ENCODE assay signal across 10 cellular contexts in genomic region chr1:54221113-54221834, GRCh38. TPM values are rescaled to one million over a fixed set of nuclear protein-coding genes. Genes with fewer than 3 reads are reported as not detected.
DNase-seq lines count a peak whose midpoint lies in the region; ATAC-seq, FAIRE-seq and TF ChIP-seq lines count a peak whose summit lies in the region.
"Had no signal": no experiment of that assay in that cellular context is flagged by ENCODE, and none has a peak within 500 bp of the region (broad histone marks: within the 10 kb centered on the region; RNA-seq: fewer than 3 reads in every experiment).

No MANE protein-coding gene starts in this region.

- H3K14ac ChIP-seq in H1 (ENCODE audit: insufficient read length), result no peak overlapping the region

- H3K56ac ChIP-seq in H1 (replicated peaks; ENCODE audit: insufficient read length, low read depth, low read length), result no peak overlapping the region

- CTCF ChIA-PET in H1 (lab: Charles Lee; ENCODE audit: partially characterized antibody) (interaction anchor here (0.6 to 3.7 kb wide), 7 partner anchors 7 to 450 kb away, joined by 3 to 19 read pairs (median 4); no protein-coding TSS in a partner anchor), OCI-LY7 (lab: Charles Lee; ENCODE audit: unreplicated experiment) (no interaction called here)

- no peaks in the 10 kb centered on the region for H3K23me2 ChIP-seq in H1 (ENCODE audit: low read depth, low read length)

- H4K20me1 ChIP-seq in H1 (replicated peaks in 1 of 2; ENCODE audit: control insufficient read depth in 1 of 2, insufficient read depth in 2 of 2, low read length in 2 of 2) (peaks cover 7 to 12% of the 10 kb centered on the region in 2 experiments), OCI-LY7 (ENCODE audit: insufficient read depth, low read length) (no peaks in the 10 kb centered on the region)

- H3K9ac ChIP-seq in H1 (replicated peaks in 1 of 4; ENCODE audit: extremely low read depth in 1 of 4, low read depth in 3 of 4, low read length in 3 of 4), result 0 out of 7 replicates have a peak overlapping the region, but pooled peaks of 1 of the 4 experiments have one; percentile 5

- 0 out of 3 replicates have a peak, but pooled peaks have one; percentile 13 for ATAC-seq in RWPE2 (ENCODE audit: low read depth)

- H2AK5ac ChIP-seq in H1 (ENCODE audit: low read depth, low read length), result no peak overlapping the region

- no peak overlapping the region for H3K4me3 ChIP-seq in RWPE2 (ENCODE audit: severe bottlenecking)
- H3K4me3 ChIP-seq in H1 (ENCODE audit: extremely low read depth in 1 of 4, insufficient read depth in 2 of 4, low read depth in 3 of 4, low read length in 4 of 4), result no peak overlapping the region
- H3K4me3 ChIP-seq in sigmoid colon, result no peak overlapping the region
- no peak overlapping the region for H3K4me3 ChIP-seq in OCI-LY7 (ENCODE audit: low read depth, low read length, poor library complexity, severe bottlenecking)

- DNase-seq in GM12891 (ENCODE audit: insufficient read length, low spot score), result no peak
- no peak for DNase-seq in RWPE2 (ENCODE audit: low spot score)
- no peak for DNase-seq in H1 (ENCODE audit: low read depth in 1 of 2, low spot score in 2 of 2)
- no peak for DNase-seq in sigmoid colon
- no peak for DNase-seq in NCI-H82 (lab: John Stamatoyannopoulos, UW)
- no peak for DNase-seq in NCI-H510A (lab: John Stamatoyannopoulos, UW)
- no peak for DNase-seq in islet precursor cell
- DNase-seq in OCI-LY7 (ENCODE audit: low spot score), result no peak
- DNase-seq: NCI-H1417 had no signal

- TF ChIP-seq EP300 in H1 (IDR thresholded peaks at IDR 0.05; ENCODE audit: borderline replicate concordance in 1 of 2, low read depth in 2 of 2, low read length in 2 of 2) (no peak), sigmoid colon (IDR thresholded peaks at IDR 0.05) (no peak)

- no peak overlapping the region for H3K18ac ChIP-seq in H1 (ENCODE audit: extremely low read depth, low read length)

- no peaks in the 10 kb centered on the region for H3K79me2 ChIP-seq in H1 (ENCODE audit: control insufficient read depth in 1 of 2, insufficient read depth in 2 of 2, low read length in 2 of 2)
- H3K79me2 ChIP-seq in OCI-LY7 (ENCODE audit: insufficient read depth, low read depth, low read length), result no peaks in the 10 kb centered on the region

- H4K5ac ChIP-seq in H1 (ENCODE audit: insufficient read length, low read depth, low read length), result no peak overlapping the region

- FAIRE-seq in GM12891 (lab: Jason Lieb, UNC), result no peak
- no peak for FAIRE-seq in H1 (lab: Jason Lieb, UNC)
- FAIRE-seq: endothelial cell of umbilical vein had no signal

- H2AFZ ChIP-seq in H1 (ENCODE audit: low read length) (no peak overlapping the region), OCI-LY7 (ENCODE audit: low read length) (no peak overlapping the region)

- WGBS in H1 (ENCODE audit: extremely low coverage in 1 of 2, insufficient coverage in 1 of 2, insufficient read length in 1 of 2, insufficient replicate concordance in 2 of 2, low coverage in 1 of 2, low lambda C conversion rate in 2 of 2, missing lambda C conversion rate in 1 of 2), 2 experiments, result 93% methylated on average over 12 of the region's 12 CpGs; no CpG with 5 or more reads in 1 of the 2 experiments
- WGBS in sigmoid colon, 2 donors, result 90 to 91% methylated on average over 12 of the region's 12 CpGs

- no peak overlapping the region for H4K91ac ChIP-seq in H1 (replicated peaks; ENCODE audit: insufficient read length, low read length)

- H2BK15ac ChIP-seq in H1 (ENCODE audit: low read length), result no peak overlapping the region

- TF ChIP-seq POLR2A in GM12891 (IDR thresholded peaks at IDR 0.05; ENCODE audit: low read depth, low read length), result 0 out of 2 replicates have a peak, but pooled peaks have one; percentile 20
- TF ChIP-seq POLR2A in H1 (IDR thresholded peaks at IDR 0.05; ENCODE audit: control extremely low read depth in 1 of 2, low read depth in 2 of 2, low read length in 2 of 2), result no peak
- no peak for TF ChIP-seq POLR2A in sigmoid colon (IDR thresholded peaks at IDR 0.05)

- H3K9me2 ChIP-seq in OCI-LY7 (ENCODE audit: insufficient read depth, low read length), result no peaks in the 10 kb centered on the region

- no peak for TF ChIP-seq CTCF in RWPE2 (IDR thresholded peaks at IDR 0.05; ENCODE audit: poor library complexity, severe bottlenecking)
- no peak for TF ChIP-seq CTCF in H1 (IDR thresholded peaks at IDR 0.05; ENCODE audit: control extremely low read depth in 1 of 3, insufficient read depth in 1 of 3, low read depth in 1 of 3, low read length in 3 of 3)
- TF ChIP-seq CTCF in sigmoid colon (IDR thresholded peaks at IDR 0.05), result no peak
- no peak for TF ChIP-seq CTCF in OCI-LY7 (conservative IDR thresholded peaks at IDR 0.05; ENCODE audit: low read length)

- no peaks in the 10 kb centered on the region for H3K4me1 ChIP-seq in RWPE2 (ENCODE audit: insufficient read depth, poor library complexity, severe bottlenecking)
- peaks cover 0 to 4% (median 2%) of the 10 kb centered on the region in 4 experiments; a peak in 3 of 7 replicates for H3K4me1 ChIP-seq in H1 (replicated peaks in 1 of 4; ENCODE audit: control insufficient read depth in 3 of 4, insufficient read depth in 4 of 4, low read length in 3 of 4)
- H3K4me1 ChIP-seq in sigmoid colon, result peaks cover 0 to 31% (median 29%) of the 10 kb centered on the region in 4 donors
- H3K4me1 ChIP-seq in OCI-LY7 (ENCODE audit: insufficient read depth, low read length, poor library complexity, severe bottlenecking), result no peaks in the 10 kb centered on the region

- intact Hi-C loops in sigmoid colon (cut with DNase I) (no loop called here), OCI-LY7 (cut with micrococcal nuclease; ENCODE audit: unreplicated experiment) (no loop called here)

- H3K27me3 ChIP-seq in RWPE2 (ENCODE audit: insufficient read depth, poor library complexity, severe bottlenecking) (no peaks in the 10 kb centered on the region), H1 (replicated peaks in 1 of 4; ENCODE audit: control insufficient read depth in 3 of 4, extremely low read depth in 1 of 4, insufficient read depth in 3 of 4, low read length in 3 of 4) (no peaks in the 10 kb centered on the region), sigmoid colon (no peaks in the 10 kb centered on the region)

- H3K27ac ChIP-seq in RWPE2 (ENCODE audit: poor library complexity, severe bottlenecking) (no peak overlapping the region), H1 (ENCODE audit: low read depth, low read length) (no peak overlapping the region), sigmoid colon (peak overlapping the region in 3 of 4 donors; percentile 57 to 68 (median 61)), OCI-LY7 (ENCODE audit: low read depth, low read length, poor library complexity, severe bottlenecking) (no peak overlapping the region)

- H2BK120ac ChIP-seq in H1 (replicated peaks; ENCODE audit: low read depth, low read length), result no peak overlapping the region

- H3K23ac ChIP-seq in H1 (ENCODE audit: insufficient read length), result no peak overlapping the region

- no peak overlapping the region for H2BK20ac ChIP-seq in H1 (ENCODE audit: low read length)

- POLR2A ChIA-PET in H1 (lab: Charles Lee; ENCODE audit: partially characterized antibody) (interaction anchor here (0.9 to 7.1 kb wide), 6 partner anchors 8 to 268 kb away, joined by 3 to 50 read pairs (median 5); partner anchors contain the start of genes CYB5RL and MRPL37), OCI-LY7 (lab: Charles Lee) (interaction anchor here (0.6 kb wide), 1 partner anchor 11 kb away, joined by 3 read pairs; no protein-coding TSS in a partner anchor)

- peak overlapping the region; percentile 34 for H3K4ac ChIP-seq in H1 (replicated peaks; ENCODE audit: insufficient read length, low read depth, low read length)

- H2BK5ac ChIP-seq in H1 (ENCODE audit: low read depth, low read length), result no peak overlapping the region

- H3K4me2 ChIP-seq in H1 (ENCODE audit: insufficient read depth in 1 of 2, low read depth in 2 of 2, low read length in 2 of 2) (no peak overlapping the region), OCI-LY7 (ENCODE audit: low read length) (no peak overlapping the region)

- peaks cover 3% of the 10 kb centered on the region; the same call in 1 of the 2 replicates for H3K79me1 ChIP-seq in H1 (ENCODE audit: low read depth, low read length)

- H3K9me3 ChIP-seq in RWPE2 (ENCODE audit: severe bottlenecking) (no peaks in the 10 kb centered on the region), H1 (ENCODE audit: insufficient read depth in 2 of 2, low read depth in 1 of 2, low read length in 1 of 2) (no peaks in the 10 kb centered on the region), sigmoid colon (no peaks in the 10 kb centered on the region), OCI-LY7 (ENCODE audit: low read length) (no peaks in the 10 kb centered on the region)

- no TSS peak for BruUV-seq in OCI-LY7 (replicated peaks; lab: Mats Ljungman, UMichigan)

- H2BK12ac ChIP-seq in H1 (ENCODE audit: low read depth, low read length), result 0 out of 2 replicates have a peak overlapping the region, but pooled peaks have one; percentile 68

- no peak for TF ChIP-seq RAD21 in H1 (IDR thresholded peaks at IDR 0.05 in 1 of 2, conservative IDR thresholded peaks at IDR 0.05 in 1 of 2; ENCODE audit: low read depth in 2 of 2, low read length in 2 of 2)

- H3K36me3 ChIP-seq in RWPE2 (ENCODE audit: low read depth) (peaks cover 25% of the 10 kb centered on the region), H1 (ENCODE audit: control insufficient read depth in 2 of 4, insufficient read depth in 4 of 4, low read length in 3 of 4) (peaks cover 12 to 31% (median 18%) of the 10 kb centered on the region in 4 experiments), sigmoid colon (peaks cover 11 to 37% (median 18%) of the 10 kb centered on the region in 4 donors), OCI-LY7 (ENCODE audit: insufficient read depth, low read length) (peaks cover 48% of the 10 kb centered on the region)

- no peak overlapping the region for H4K8ac ChIP-seq in H1 (ENCODE audit: extremely low read depth, insufficient read depth, low read length)

RNA-seq across cellular contexts. Expression of gene MRPL37, which starts 21.3 kb away (rescaled TPM):
- 125 TPM for polyA plus RNA-seq in GM12891 (2012; ENCODE audit: low read depth, missing spikeins)
- total RNA-seq in H1 (2021; fragmentation: NEBNext Ultra II Directional; extraction: Animal tissue kit (Norgen Biotek cat#: 25700)), result 126 and 129 TPM in 2 replicates
- 45.5 and 66.6 TPM in 2 replicates for polyA plus RNA-seq in H1 (2011; rRNA removed)
- 50.6 TPM for polyA plus RNA-seq in H1 (2011; cell fraction: cytosol; rRNA removed)
- 44.3 TPM for polyA plus RNA-seq in H1 (2011; cell fraction: nucleus; rRNA removed)
- polyA plus RNA-seq in H1 (2012, experiment 1 of 2), result 139 to 155 TPM (median 151 TPM) in 4 replicates
- polyA plus RNA-seq in H1 (2012, experiment 2 of 2), result 260 TPM
- 113 TPM for polyA plus RNA-seq in H1 (2013, experiment 1 of 2)
- polyA plus RNA-seq in H1 (2013, experiment 2 of 2), result 115 TPM
- polyA minus RNA-seq in H1 (2011; rRNA and poly(A)+ RNA removed), result 36.0 and 42.4 TPM in 2 replicates
- polyA minus RNA-seq in H1 (2011; cell fraction: cytosol; rRNA and poly(A)+ RNA removed), result 23.6 TPM
- polyA minus RNA-seq in H1 (2011; cell fraction: nucleus; rRNA and poly(A)+ RNA removed), result 26.2 TPM
- total RNA-seq in sigmoid colon, result 10 to 100 TPM; 40.7 to 64.2 (median 55.8) TPM
- 10 to 100 TPM; 59.2 to 80.2 (median 66.1) TPM for polyA plus RNA-seq in sigmoid colon
- 85.6 and 107 TPM in 2 replicates for total RNA-seq in OCI-LY7 (2014; rRNA removed; shearing (Covaris generic))
- 121 and 126 TPM in 2 replicates for total RNA-seq in OCI-LY7 (2022)

RNA-seq across cellular contexts. Expression of gene CYB5RL, which starts 21.4 kb away (rescaled TPM):
- 3.4 TPM for polyA plus RNA-seq in GM12891 (2012; ENCODE audit: low read depth, missing spikeins)
- 14.1 and 15.1 TPM in 2 replicates for total RNA-seq in H1 (2021; fragmentation: NEBNext Ultra II Directional; extraction: Animal tissue kit (Norgen Biotek cat#: 25700))
- 13.2 and 14.8 TPM in 2 replicates for polyA plus RNA-seq in H1 (2011; rRNA removed)
- 15.9 TPM for polyA plus RNA-seq in H1 (2011; cell fraction: cytosol; rRNA removed)
- polyA plus RNA-seq in H1 (2011; cell fraction: nucleus; rRNA removed), result 17.3 TPM
- polyA plus RNA-seq in H1 (2012, experiment 1 of 2), result 10.0 to 12.0 TPM (median 10.7 TPM) in 4 replicates
- polyA plus RNA-seq in H1 (2012, experiment 2 of 2), result 7.0 TPM
- polyA plus RNA-seq in H1 (2013, experiment 1 of 2), result 8.2 TPM
- polyA plus RNA-seq in H1 (2013, experiment 2 of 2), result 8.5 TPM
- 18.8 and 22.4 TPM in 2 replicates for polyA minus RNA-seq in H1 (2011; rRNA and poly(A)+ RNA removed)
- polyA minus RNA-seq in H1 (2011; cell fraction: cytosol; rRNA and poly(A)+ RNA removed), result 5.1 TPM
- 14.9 TPM for polyA minus RNA-seq in H1 (2011; cell fraction: nucleus; rRNA and poly(A)+ RNA removed)
- 1 to 10 TPM; 2.6 to 5.7 (median 5.2) TPM for total RNA-seq in sigmoid colon
- 1 to 10 TPM; 1.4 to 4.4 (median 1.8) TPM for polyA plus RNA-seq in sigmoid colon
- 10.1 and 10.4 TPM in 2 replicates for total RNA-seq in OCI-LY7 (2014; rRNA removed; shearing (Covaris generic))
- total RNA-seq in OCI-LY7 (2022), result 20.5 and 20.6 TPM in 2 replicates

Comparison
In these comparisons a context has a peak if more than half of its experiments do, and no peak if none do; other contexts are left out.
1. H3K27ac ChIP-seq: peak in sigmoid colon (3 of 4); none in RWPE2 (single experiment), H1 (single experiment) and OCI-LY7 (single experiment).